ENCODE assay signal across 18 cellular contexts in genomic region chr11:86180860-86181259, GRCh38.
DNase-seq lines count a peak whose midpoint lies in the region; FAIRE-seq and TF ChIP-seq lines count a peak whose summit lies in the region.
"Had no signal": no experiment of that assay in that cellular context is flagged by ENCODE, and none has a peak within 500 bp of the region (broad histone marks: within the 10 kb centered on the region; RNA-seq: fewer than 3 reads in every experiment).

No MANE protein-coding gene starts in this region.

- H3K36me3 Mint-ChIP-seq in glutamatergic neuron (ENCODE audit: unreplicated experiment): no peaks in the 10 kb centered on the region

- DNase-seq in HL-60 (ENCODE audit: low read depth in 1 of 2, low spot score in 1 of 2): no peak
- no peak for DNase-seq in SJCRH30
- DNase-seq in glutamatergic neuron: no peak
- DNase-seq in GM12892 (ENCODE audit: insufficient read length): no peak
- DNase-seq: BE2C; Calu3; CD4-positive, CD25-positive, alpha-beta regulatory T cell; DMS153; DMS79 treated with DMSO at 0.1 percent for 48 hours; EL; H7 had no signal

- H2AFZ ChIP-seq in OCI-LY1 (ENCODE audit: low read length): 0 out of 2 replicates have a peak overlapping the region, but pooled peaks have one; percentile 47
- H2AFZ ChIP-seq: GM23338 had no signal

- no peaks in the 10 kb centered on the region for H3K9me3 Mint-ChIP-seq in glutamatergic neuron (ENCODE audit: unreplicated experiment)
- H3K9me3 Mint-ChIP-seq: GM23338 had no signal

- no peaks in the 10 kb centered on the region for H3K27me3 ChIP-seq in BLaER1 treated with 17β-estradiol and CSF1 and Interleukin-3, amounts not matched to agents 10 nM and 100 nM
- H3K27me3 ChIP-seq in HL-60 (ENCODE audit: insufficient read depth, poor library complexity, severe bottlenecking) (no peaks in the 10 kb centered on the region), OCI-LY1 (ENCODE audit: insufficient read depth, low read length) (no peaks in the 10 kb centered on the region), subcutaneous abdominal adipose tissue (ENCODE audit: control insufficient read depth in 5 of 5, insufficient read depth in 4 of 5, low read length in 5 of 5) (no peaks in the 10 kb centered on the region), SJCRH30 (no peaks in the 10 kb centered on the region)
- H3K27me3 ChIP-seq: BE2C had no signal

- H3K27me3 Mint-ChIP-seq in glutamatergic neuron (ENCODE audit: unreplicated experiment): no peaks in the 10 kb centered on the region
- H3K27me3 Mint-ChIP-seq: CD4-positive, CD25-positive, alpha-beta regulatory T cell had no signal

- no peaks in the 10 kb centered on the region for H3K9me2 ChIP-seq in OCI-LY1 (ENCODE audit: low read depth, low read length)

- no peak overlapping the region for H3K9ac ChIP-seq in BLaER1 treated with 17β-estradiol and CSF1 and Interleukin-3, amounts not matched to agents 10 nM and 100 nM
- H3K9ac ChIP-seq in OCI-LY1 (ENCODE audit: low read length) (no peak overlapping the region), subcutaneous abdominal adipose tissue (ENCODE audit: low read length in 5 of 5) (no peak overlapping the region)

- no peaks in the 10 kb centered on the region for H4K20me1 ChIP-seq in BLaER1 treated with 17β-estradiol and CSF1 and Interleukin-3, amounts not matched to agents 10 nM and 100 nM
- H4K20me1 ChIP-seq in OCI-LY1 (ENCODE audit: insufficient read depth, low read length): no peaks in the 10 kb centered on the region

- no peak for TF ChIP-seq CTCF in HL-60 (IDR thresholded peaks at IDR 0.05; ENCODE audit: insufficient read depth, low read length)
- TF ChIP-seq CTCF in OCI-LY1 (IDR thresholded peaks at IDR 0.05; ENCODE audit: low read length): no peak
- TF ChIP-seq CTCF in glutamatergic neuron (IDR thresholded peaks at IDR 0.05; ENCODE audit: partially characterized antibody, unreplicated experiment): no peak

- H3K4me1 ChIP-seq in BLaER1 treated with 17β-estradiol and CSF1 and Interleukin-3, amounts not matched to agents 10 nM and 100 nM: peaks cover 8 to 90% (median 51%) of the 10 kb centered on the region in 10 experiments; a peak in 18 of 20 replicates
- H3K4me1 ChIP-seq in OCI-LY1 (ENCODE audit: insufficient read depth, low read length, severe bottlenecking) (peaks cover 57% of the 10 kb centered on the region), subcutaneous abdominal adipose tissue (ENCODE audit: control insufficient read depth in 5 of 5, insufficient read depth in 5 of 5, low read length in 5 of 5) (peaks cover 5 to 72% (median 38%) of the 10 kb centered on the region in 5 donors), SJCRH30 (peaks cover 18% of the 10 kb centered on the region)
- H3K4me1 ChIP-seq: BE2C had no signal

- no peak for FAIRE-seq in GM12892 (lab: Jason Lieb, UNC)
- FAIRE-seq: A204.1, G401.6, GM12891 had no signal

- H3K4me1 Mint-ChIP-seq in glutamatergic neuron (ENCODE audit: low read depth, unreplicated experiment): peaks cover 3% of the 10 kb centered on the region
- H3K4me1 Mint-ChIP-seq: GM23338 had no signal

- peak overlapping the region; percentile 22 to 73 (median 59); a peak in 21 of 22 replicates for H3K4me2 ChIP-seq in BLaER1 treated with 17β-estradiol and CSF1 and Interleukin-3, amounts not matched to agents 10 nM and 100 nM
- no peak overlapping the region for H3K4me2 ChIP-seq in OCI-LY1 (ENCODE audit: low read length)
- H3K4me2 ChIP-seq: GM23338 had no signal

- no peaks in the 10 kb centered on the region for H3K79me2 ChIP-seq in OCI-LY1 (ENCODE audit: insufficient read depth, low read length)

- H3K4me3 Mint-ChIP-seq in glutamatergic neuron (ENCODE audit: unreplicated experiment): no peak overlapping the region
- H3K4me3 Mint-ChIP-seq: CD4-positive, CD25-positive, alpha-beta regulatory T cell; GM23338 had no signal

- no peaks in the 10 kb centered on the region for H3K36me3 ChIP-seq in BLaER1 treated with 17β-estradiol and CSF1 and Interleukin-3, amounts not matched to agents 10 nM and 100 nM
- H3K36me3 ChIP-seq in OCI-LY1 (ENCODE audit: insufficient read depth, low read length) (no peaks in the 10 kb centered on the region; the same call in 1 of the 2 replicates), subcutaneous abdominal adipose tissue (ENCODE audit: control insufficient read depth in 5 of 5, insufficient read depth in 5 of 5, low read length in 5 of 5) (no peaks in the 10 kb centered on the region), SJCRH30 (no peaks in the 10 kb centered on the region)
- H3K36me3 ChIP-seq: BE2C had no signal

- TF ChIP-seq POLR2A in GM12892 (IDR thresholded peaks at IDR 0.05; ENCODE audit: low read depth, low read length): no peak

- peaks cover 0 to 14% (median 0%) of the 10 kb centered on the region in 11 experiments; a peak in 7 of 22 replicates for H3K9me3 ChIP-seq in BLaER1 treated with 17β-estradiol and CSF1 and Interleukin-3, amounts not matched to agents 10 nM and 100 nM (replicated peaks in 1 of 11)
- H3K9me3 ChIP-seq in OCI-LY1 (ENCODE audit: low read length) (no peaks in the 10 kb centered on the region), subcutaneous abdominal adipose tissue (ENCODE audit: control insufficient read depth in 5 of 5, low read length in 5 of 5) (peaks cover 0 to 4% (median 0%) of the 10 kb centered on the region in 5 donors), SJCRH30 (replicated peaks) (no peaks in the 10 kb centered on the region)
- H3K9me3 ChIP-seq: BE2C had no signal

- no peak overlapping the region for H3K4me3 ChIP-seq in BLaER1 treated with 17β-estradiol and CSF1 and Interleukin-3, amounts not matched to agents 10 nM and 100 nM
- H3K4me3 ChIP-seq in HL-60 (replicated peaks; ENCODE audit: insufficient read depth, low read length) (no peak overlapping the region), OCI-LY1 (ENCODE audit: low read depth, low read length, poor library complexity, severe bottlenecking) (no peak overlapping the region), subcutaneous abdominal adipose tissue (ENCODE audit: low read depth in 1 of 5, low read length in 5 of 5) (no peak overlapping the region), SJCRH30 (no peak overlapping the region)
- H3K4me3 ChIP-seq: GM23338 had no signal

- H3K27ac Mint-ChIP-seq in glutamatergic neuron (ENCODE audit: unreplicated experiment): no peak overlapping the region
- H3K27ac Mint-ChIP-seq: CD4-positive, CD25-positive, alpha-beta regulatory T cell; GM23338 had no signal

- H3K27ac ChIP-seq in BLaER1 treated with 17β-estradiol and CSF1 and Interleukin-3, amounts not matched to agents 10 nM and 100 nM: peak overlapping the region in 6 of 11 experiments; percentile 21 to 44 (median 38); a peak in 8 of 22 replicates
- H3K27ac ChIP-seq in HL-60 (replicated peaks) (peak overlapping the region; percentile 33; the same call in 1 of the 2 replicates), OCI-LY1 (ENCODE audit: low read depth, low read length, poor library complexity, severe bottlenecking) (no peak overlapping the region), subcutaneous abdominal adipose tissue (ENCODE audit: low read depth, low read length) (peak overlapping the region; percentile 34), SJCRH30 (no peak overlapping the region)

- no peaks in the 10 kb centered on the region for H3F3A ChIP-seq in OCI-LY1 (ENCODE audit: insufficient read depth, low read length)

Comparison
In these comparisons a context has a peak if more than half of its experiments do, and no peak if none do; other contexts are left out.
1. H3K27ac ChIP-seq: peak in BLaER1 treated with 17β-estradiol and CSF1 and Interleukin-3, amounts not matched to agents 10 nM and 100 nM (6 of 11), HL-60 (single experiment) and subcutaneous abdominal adipose tissue (single experiment); none in OCI-LY1 (single experiment) and SJCRH30 (single experiment).